1 cellular context compared by ENCODE assay signal in genomic region chr2:20985061-20985460, GRCh38.
TF ChIP-seq lines count a peak whose summit lies in the region.

No MANE protein-coding gene starts in this region.

TF ChIP-seq in H1, 55 proteins besides CTCF, POLR2A, EP300 and RAD21:
- TF ChIP-seq SAP30 (IDR thresholded peaks at IDR 0.05; ENCODE audit: insufficient read depth, insufficient replicate concordance, low read length) (no peak), TEAD4 (IDR thresholded peaks at IDR 0.05; ENCODE audit: low read depth, low read length) (0 out of 2 replicates have a peak, but pooled peaks have one; percentile 26), MAX (IDR thresholded peaks at IDR 0.05) (0 out of 2 replicates have a peak, but pooled peaks have one; percentile 17), USF2 (IDR thresholded peaks at IDR 0.05; ENCODE audit: low read length) (0 out of 2 replicates have a peak, but pooled peaks have one; percentile 29), RXRA (IDR thresholded peaks at IDR 0.05; ENCODE audit: insufficient read depth, low read depth, low read length) (no peak)
